Comparison of ENCODE assay signal across 8 cellular contexts in genomic region chr7:98280296-98280695, GRCh38. TPM values are rescaled to one million over a fixed set of nuclear protein-coding genes. Genes with fewer than 3 reads are reported as not detected.
DNase-seq lines count a peak whose midpoint lies in the region; ATAC-seq and TF ChIP-seq lines count a peak whose summit lies in the region.

No MANE protein-coding gene starts in this region.

- in situ Hi-C loops in brain microvascular endothelial cell (cut with HindIII; ENCODE audit: low pct_ligation_motif_present, low sequenced_read_pairs) = loop anchor here (25.0 kb wide), 1 partner anchor 582 kb away; the partner anchor contains the start of gene TMEM130

- no peaks in the 10 kb centered on the region for H3K9me3 Mint-ChIP-seq in natural killer cell

- peaks cover 17% of the 10 kb centered on the region for H3K79me1 ChIP-seq in mesendoderm (ENCODE audit: low read length)

- TF ChIP-seq CTCF in KMS-11 (conservative IDR thresholded peaks at IDR 0.05; ENCODE audit: low read depth, low read length) = no peak
- TF ChIP-seq CTCF in coronary artery (IDR thresholded peaks at IDR 0.05) = no peak
- TF ChIP-seq CTCF in natural killer cell (IDR thresholded peaks at IDR 0.05) = no peak
- TF ChIP-seq CTCF in brain microvascular endothelial cell (IDR thresholded peaks at IDR 0.05; ENCODE audit: low read depth, low read length, missing control alignments) = no peak

- no peaks in the 10 kb centered on the region for H3K36me3 Mint-ChIP-seq in natural killer cell

- no peak overlapping the region for H2BK5ac ChIP-seq in mesendoderm (ENCODE audit: low read length)

- H3K79me2 ChIP-seq in ACC112 (ENCODE audit: control insufficient read depth, insufficient read depth, low read length, unreplicated experiment) (peaks cover 36% of the 10 kb centered on the region), KMS-11 (ENCODE audit: insufficient read depth, low read depth) (peaks cover 13% of the 10 kb centered on the region), mesendoderm (ENCODE audit: control insufficient read depth, insufficient read depth, low read length) (peaks cover 9% of the 10 kb centered on the region)

- H3K36me3 ChIP-seq in ACC112 (ENCODE audit: insufficient read depth, low read length) = peaks cover 4% of the 10 kb centered on the region; the same call in 1 of the 2 replicates
- no peaks in the 10 kb centered on the region for H3K36me3 ChIP-seq in KMS-11 (ENCODE audit: insufficient read depth)
- H3K36me3 ChIP-seq in brain microvascular endothelial cell (replicated peaks) = peaks cover 8% of the 10 kb centered on the region
- no peaks in the 10 kb centered on the region for H3K36me3 ChIP-seq in mesendoderm (ENCODE audit: control insufficient read depth, insufficient read depth, low read length)

- H3K27me3 Mint-ChIP-seq in natural killer cell (ENCODE audit: low read depth in 2 of 2) = no peaks in the 10 kb centered on the region

- ATAC-seq in natural killer cell (no peak), GM21360 (IDR thresholded peaks at IDR 0.05; ENCODE audit: unreplicated experiment) (no peak)

- DNase-seq in coronary artery (ENCODE audit: low spot score) (no peak), natural killer cell (no peak), NCI-H2227 (lab: John Stamatoyannopoulos, UW; ENCODE audit: unreplicated experiment) (no peak), brain microvascular endothelial cell (no peak), mesendoderm (no peak)

- peak overlapping the region; percentile 100 for H3K4me2 ChIP-seq in KMS-11
- no peak overlapping the region for H3K4me2 ChIP-seq in mesendoderm (ENCODE audit: low read length)

- H3K4me3 ChIP-seq in ACC112 (ENCODE audit: low read depth, low read length) = peak overlapping the region; percentile 83
- no peak overlapping the region for H3K4me3 ChIP-seq in KMS-11 (IDR thresholded peaks at IDR 0.05; ENCODE audit: insufficient read depth, low read depth, low read length)
- H3K4me3 ChIP-seq in coronary artery = peak overlapping the region; percentile 99
- H3K4me3 ChIP-seq in brain microvascular endothelial cell (ENCODE audit: low read depth, low read length) = no peak overlapping the region
- H3K4me3 ChIP-seq in mesendoderm (ENCODE audit: low read length) = no peak overlapping the region

- H3K27ac ChIP-seq in ACC112 (ENCODE audit: low read depth, low read length) (no peak overlapping the region), KMS-11 (peak overlapping the region; percentile 36; the same call in 1 of the 2 replicates), coronary artery (peak overlapping the region; percentile 83 to 100), brain microvascular endothelial cell (no peak overlapping the region), mesendoderm (ENCODE audit: low read depth, low read length) (no peak overlapping the region)

- peaks cover 18% of the 10 kb centered on the region for H3K4me1 ChIP-seq in ACC112 (ENCODE audit: control insufficient read depth, insufficient read depth, low read length, unreplicated experiment)
- H3K4me1 ChIP-seq in KMS-11 (ENCODE audit: low read depth, poor library complexity, severe bottlenecking) = peaks cover 16% of the 10 kb centered on the region
- H3K4me1 ChIP-seq in mesendoderm (ENCODE audit: control insufficient read depth, low read depth, low read length) = peaks cover 4% of the 10 kb centered on the region

- H3K4ac ChIP-seq in mesendoderm (ENCODE audit: low read depth, low read length) = no peak overlapping the region

- H3K56ac ChIP-seq in mesendoderm (ENCODE audit: low read length) = no peak overlapping the region

- no peak overlapping the region for H3K18ac ChIP-seq in mesendoderm (ENCODE audit: low read length)

- no peaks in the 10 kb centered on the region for H3K27me3 ChIP-seq in ACC112 (ENCODE audit: insufficient read depth, low read length)
- no peaks in the 10 kb centered on the region for H3K27me3 ChIP-seq in KMS-11 (ENCODE audit: insufficient read depth, low read depth)
- H3K27me3 ChIP-seq in brain microvascular endothelial cell (replicated peaks) = no peaks in the 10 kb centered on the region
- H3K27me3 ChIP-seq in mesendoderm (ENCODE audit: insufficient read depth, low read length, poor library complexity) = no peaks in the 10 kb centered on the region

- H3K9ac ChIP-seq in KMS-11 = peak overlapping the region; percentile 43; the same call in 1 of the 2 replicates
- no peak overlapping the region for H3K9ac ChIP-seq in mesendoderm (ENCODE audit: low read length)

- H3K4me1 Mint-ChIP-seq in natural killer cell = peaks cover 22 to 32% of the 10 kb centered on the region in 2 donors

- no peaks in the 10 kb centered on the region for H4K20me1 ChIP-seq in KMS-11 (ENCODE audit: insufficient read depth)

- no peak overlapping the region for H2BK15ac ChIP-seq in mesendoderm (replicated peaks; ENCODE audit: low read depth)

- H4K5ac ChIP-seq in mesendoderm (ENCODE audit: low read length) = no peak overlapping the region

- WGBS in mesendoderm (ENCODE audit: extremely low coverage, insufficient coverage, low lambda C conversion rate) = no CpG with 5 or more reads among the region's 7 CpGs

- intact Hi-C loops in natural killer cell (cut with micrococcal nuclease) = loop anchor here (2.0 kb wide), 1 partner anchor 27 kb away; the partner anchor contains the start of gene TECPR1

- no peak overlapping the region for H2BK120ac ChIP-seq in mesendoderm (ENCODE audit: low read depth, low read length)

- no peak overlapping the region for H2AK5ac ChIP-seq in mesendoderm (ENCODE audit: low read length)

- H3K27ac Mint-ChIP-seq in natural killer cell = peak overlapping the region; percentile 74 to 81

- no peak overlapping the region for H3K23ac ChIP-seq in mesendoderm (ENCODE audit: low read length)

- no peak overlapping the region for H2AFZ ChIP-seq in ACC112 (ENCODE audit: low read length, unreplicated experiment)
- H2AFZ ChIP-seq in KMS-11 (ENCODE audit: low read depth) = peak overlapping the region; percentile 94

- peak overlapping the region; percentile 88 for H3K4me3 Mint-ChIP-seq in natural killer cell

- no peak overlapping the region for H4K8ac ChIP-seq in mesendoderm (ENCODE audit: low read depth, low read length)

RNA-seq across cellular contexts. Expression of gene BRI3, which starts 1.2 kb away (rescaled TPM):
- 10 to 100 TPM; 81.9 to 97.1 (median 90.0) TPM for total RNA-seq in natural killer cell
- polyA plus RNA-seq in mesendoderm (2013, experiment 1 of 2) = 95.3 TPM
- 94.4 TPM for polyA plus RNA-seq in mesendoderm (2013, experiment 2 of 2)

RNA-seq across cellular contexts. Expression of gene TECPR1, which starts 28.3 kb away (rescaled TPM):
- 10 to 100 TPM; 68.8 to 76.7 (median 70.3) TPM for total RNA-seq in natural killer cell
- polyA plus RNA-seq in mesendoderm (2013, experiment 1 of 2) = 2.5 TPM
- 2.4 TPM for polyA plus RNA-seq in mesendoderm (2013, experiment 2 of 2)

Comparison
In these comparisons a context has a peak if more than half of its experiments do, and no peak if none do; other contexts are left out.
1. H3K27ac ChIP-seq: peak in KMS-11 (single experiment) and coronary artery (2 of 2); none in ACC112 (single experiment), brain microvascular endothelial cell (single experiment) and mesendoderm (single experiment).
2. H3K4me3 ChIP-seq: peak in ACC112 (single experiment) and coronary artery (single experiment); none in KMS-11 (single experiment), brain microvascular endothelial cell (single experiment) and mesendoderm (single experiment).